ENCODE assay signal across 1 cellular context in genomic region chr3:57689367-57690053, GRCh38.
TF ChIP-seq lines count a peak whose summit lies in the region.

No MANE protein-coding gene starts in this region.

TF ChIP-seq in H1, 55 proteins besides CTCF, POLR2A, EP300 and RAD21:
- peak; percentile 68; the same call in 1 of the 2 replicates for TF ChIP-seq KDM1A (IDR thresholded peaks at IDR 0.05; ENCODE audit: borderline replicate concordance, low read length)
- TF ChIP-seq EZH2 (IDR thresholded peaks at IDR 0.05; ENCODE audit: low read depth, low read length, severe bottlenecking) = no peak
TF ChIP-seq in H1: peak in this region for 1.
